Comparison of ENCODE assay signal across 8 cellular contexts in genomic region chr1:36223373-36223995, GRCh38. TPM values are rescaled to one million over a fixed set of nuclear protein-coding genes. Genes with fewer than 3 reads are reported as not detected.
DNase-seq lines count a peak whose midpoint lies in the region; ATAC-seq, FAIRE-seq and TF ChIP-seq lines count a peak whose summit lies in the region.

No MANE protein-coding gene starts in this region.

- H3K4me2 ChIP-seq in BLaER1: peak overlapping the region; percentile 90

- H3K4me3 Mint-ChIP-seq in brain: peak overlapping the region; percentile 96 to 97 (median 96)

- H3K27me3 ChIP-seq in BLaER1: no peaks in the 10 kb centered on the region

- peaks cover 9% of the 10 kb centered on the region for H3K27me3 Mint-ChIP-seq in brain

- peaks cover 33% of the 10 kb centered on the region for H3K36me3 Mint-ChIP-seq in brain

- no peaks in the 10 kb centered on the region for H3K9me3 Mint-ChIP-seq in brain

- H3K27ac Mint-ChIP-seq in brain: peak overlapping the region; percentile 97 to 100 (median 100)

- peak overlapping the region; percentile 79 for H3K4me3 ChIP-seq in BLaER1

- peaks cover 32% of the 10 kb centered on the region for H3K4me1 ChIP-seq in BLaER1

- DNase-seq in RCC 7860 (ENCODE audit: low spot score) (peak; percentile 10), kidney tubule cell (ENCODE audit: low spot score) (peak; percentile 51), NCI-H187 treated with DMSO at 0.1 percent for 48 hours (lab: John Stamatoyannopoulos, UW) (no peak)
- peak; percentile 3 for DNase-seq in stimulated activated CD8-positive, alpha-beta memory T cell treated with anti-CD3 and anti-CD28 coated beads, Interleukin-15, amount 100 ng/mL, for 24 hours (ENCODE audit: low read depth)

- ATAC-seq in GM18519 (IDR thresholded peaks at IDR 0.05; ENCODE audit: low FRiP score, unreplicated experiment): peak; percentile 11
- ATAC-seq in HG03045 (IDR thresholded peaks at IDR 0.05; ENCODE audit: unreplicated experiment): peak; percentile 17

- FAIRE-seq in RCC 7860 (lab: Jason Lieb, UNC): no peak

- H3K9ac ChIP-seq in BLaER1: peak overlapping the region; percentile 89

- H4K20me1 ChIP-seq in BLaER1: peaks cover 40% of the 10 kb centered on the region

- H3K9me3 ChIP-seq in BLaER1: no peaks in the 10 kb centered on the region

- peaks cover 25% of the 10 kb centered on the region for H3K36me3 ChIP-seq in BLaER1

- peaks cover 34% of the 10 kb centered on the region for H3K4me1 Mint-ChIP-seq in brain

- peak overlapping the region; percentile 88 for H3K27ac ChIP-seq in BLaER1

- TF ChIP-seq CTCF in brain (conservative IDR thresholded peaks at IDR 0.05): no peak

RNA-seq across cellular contexts. Expression of gene THRAP3, which starts 0.8 kb away (rescaled TPM):
- 59.5 TPM for polyA plus RNA-seq in brain (ENCODE audit: insufficient read depth, low read depth, low replicate concordance)
